In genomic region chr1:109620396-109620817, GRCh38 we compare ENCODE assay signal across 8 cellular contexts. TPM values are rescaled to one million over a fixed set of nuclear protein-coding genes. Genes with fewer than 3 reads are reported as not detected.
DNase-seq lines count a peak whose midpoint lies in the region; ATAC-seq and TF ChIP-seq lines count a peak whose summit lies in the region.

No MANE protein-coding gene starts in this region.

- no peak for DNase-seq in Right ventricle myocardium inferior (ENCODE audit: missing footprints)
- DNase-seq in cardiac septum (ENCODE audit: low spot score): no peak
- DNase-seq in NCI-H526 treated with DMSO at 0.1 percent for 48 hours (lab: John Stamatoyannopoulos, UW): peak; percentile 50
- peak; percentile 54 for DNase-seq in choroid plexus epithelial cell (ENCODE audit: low read depth)
- DNase-seq in left lobe of liver (ENCODE audit: low spot score): peak; percentile 60
- DNase-seq in substantia nigra (lab: John Stamatoyannopoulos, UW): peak in 9 of 49 donors; percentile 44 to 76 (median 60)
- DNase-seq in central memory CD4-positive, alpha-beta T cell: no peak

- no peak for TF ChIP-seq CTCF in choroid plexus epithelial cell (conservative IDR thresholded peaks at IDR 0.05; ENCODE audit: low read depth, low read length)

- ATAC-seq in Right ventricle myocardium inferior (peak; percentile 40), left lobe of liver (peak; percentile 38), HG02840 (IDR thresholded peaks at IDR 0.05; ENCODE audit: low FRiP score, unreplicated experiment) (no peak)

- peak overlapping the region; percentile 93 for H3K4me3 ChIP-seq in choroid plexus epithelial cell (ENCODE audit: low read depth, low read length)

- H3K27ac ChIP-seq in substantia nigra (ENCODE audit: low read depth, low read length, poor library complexity, severe bottlenecking): peak overlapping the region; percentile 72

- intact Hi-C loops in Right ventricle myocardium inferior (cut with DNase I): loop anchor here (2.0 kb wide), 1 partner anchor 74 kb away; no protein-coding TSS in a partner anchor
- intact Hi-C loops in cardiac septum (cut with DNase I): loop anchor here (2.0 kb wide), 1 partner anchor 72 kb away; the partner anchor contains the start of gene GNAI3

RNA-seq across cellular contexts. Expression of gene AMPD2, which starts 0.8 kb away (rescaled TPM):
- total RNA-seq in Right ventricle myocardium inferior (11.9 TPM), cardiac septum (16.7 TPM), left lobe of liver (56.1 TPM)

RNA-seq across cellular contexts. Expression of gene GNAT2, which starts 1.0 kb away (rescaled TPM):
- total RNA-seq in Right ventricle myocardium inferior (not detected), cardiac septum (not detected), left lobe of liver (0.25 TPM)

RNA-seq across cellular contexts. Expression of gene GSTM4, which starts 35.5 kb away (rescaled TPM):
- total RNA-seq in Right ventricle myocardium inferior: 35.1 TPM
- 33.0 TPM for total RNA-seq in cardiac septum
- total RNA-seq in left lobe of liver: 25.4 TPM

RNA-seq across cellular contexts. Expression of gene GSTM2, which starts 47.5 kb away (rescaled TPM):
- total RNA-seq in Right ventricle myocardium inferior (77.4 TPM), cardiac septum (43.5 TPM), left lobe of liver (15.1 TPM)

Comparison
In these comparisons a context has a peak if more than half of its experiments do, and no peak if none do; other contexts are left out.
1. DNase-seq: peak in NCI-H526 treated with DMSO at 0.1 percent for 48 hours (single experiment), choroid plexus epithelial cell (single experiment) and left lobe of liver (single experiment); none in Right ventricle myocardium inferior (single experiment), cardiac septum (single experiment) and central memory CD4-positive, alpha-beta T cell (single experiment).